In genomic region chr5:133240425-133241091, GRCh38 we compare ENCODE assay signal across 8 cellular contexts.
A peak's percentile ranks its signal among the peaks of the same experiment; 100 is the strongest.
DNase-seq lines count a peak whose midpoint lies in the region; ATAC-seq and TF ChIP-seq lines count a peak whose summit lies in the region.

No MANE protein-coding gene starts in this region.

- no peaks in the 10 kb centered on the region for H3K36me3 Mint-ChIP-seq in activated B cell treated with CpG ODN at 0.5 μM for 24 hours (ENCODE audit: low read depth)

- peak; percentile 70 for ATAC-seq in GM18909 (IDR thresholded peaks at IDR 0.05; ENCODE audit: poor library complexity, unreplicated experiment)
- ATAC-seq in activated B cell treated with CpG ODN at 0.5 μM for 24 hours (ENCODE audit: low read depth) = peak; percentile 31

- CTCF ChIA-PET in activated B cell treated with CpG ODN at 0.5 μM for 24 hours (lab: Charles Lee) = no interaction called here

- intact Hi-C loops in activated B cell treated with CpG ODN at 0.5 μM for 24 hours (cut with micrococcal nuclease) (no loop called here), esophagus squamous epithelium (cut with DNase I) (no loop called here)

- 25 to 46% methylated on average over 5 to 6 of the region's 9 CpGs for WGBS in esophagus squamous epithelium, 2 donors

- POLR2A ChIA-PET in activated B cell treated with CpG ODN at 0.5 μM for 24 hours (lab: Charles Lee) = no interaction called here

- H3K4me1 ChIP-seq in BE2C = peaks cover 23% of the 10 kb centered on the region
- H3K4me1 ChIP-seq in right atrium auricular region = peaks cover 0 to 4% of the 10 kb centered on the region in 2 donors
- H3K4me1 ChIP-seq in esophagus squamous epithelium = no peaks in the 10 kb centered on the region

- H3K27me3 Mint-ChIP-seq in activated B cell treated with CpG ODN at 0.5 μM for 24 hours = no peaks in the 10 kb centered on the region

- peak; percentile 77 for DNase-seq in BE2C
- peak; percentile 93 for DNase-seq in HPDE6-E6E7 (ENCODE audit: extremely low spot score)
- DNase-seq in activated B cell treated with CpG ODN at 0.5 μM for 24 hours = no peak
- DNase-seq in right atrium auricular region (ENCODE audit: low spot score) = peak; percentile 66
- DNase-seq in stimulated activated CD8-positive, alpha-beta memory T cell treated with anti-CD3 and anti-CD28 coated beads, Interleukin-7, amount 100 ng/mL, for 48 hours (ENCODE audit: extremely low read depth in 1 of 2, low read depth in 1 of 2) = peak; percentile 7 to 51
- no peak for DNase-seq in GF-D8 (lab: John Stamatoyannopoulos, UW)
- no peak for DNase-seq in esophagus squamous epithelium (lab: John Stamatoyannopoulos, UW)

- no peaks in the 10 kb centered on the region for H3K36me3 ChIP-seq in BE2C
- H3K36me3 ChIP-seq in right atrium auricular region = no peaks in the 10 kb centered on the region
- no peaks in the 10 kb centered on the region for H3K36me3 ChIP-seq in esophagus squamous epithelium

- H3K27ac ChIP-seq in right atrium auricular region = no peak overlapping the region
- H3K27ac ChIP-seq in esophagus squamous epithelium = no peak overlapping the region

- H3K9me3 ChIP-seq in BE2C = no peaks in the 10 kb centered on the region
- no peaks in the 10 kb centered on the region for H3K9me3 ChIP-seq in right atrium auricular region
- no peaks in the 10 kb centered on the region for H3K9me3 ChIP-seq in esophagus squamous epithelium

- H3K4me3 ChIP-seq in BE2C (ENCODE audit: low read depth, low read length) (no peak overlapping the region), right atrium auricular region (no peak overlapping the region), esophagus squamous epithelium (no peak overlapping the region)

- H3K9me3 Mint-ChIP-seq in activated B cell treated with CpG ODN at 0.5 μM for 24 hours = no peaks in the 10 kb centered on the region

- TF ChIP-seq CTCF in BE2C (IDR thresholded peaks at IDR 0.05; ENCODE audit: low read depth, low read length) (no peak), activated B cell treated with CpG ODN at 0.5 μM for 24 hours (IDR thresholded peaks at IDR 0.05) (no peak), right atrium auricular region (IDR thresholded peaks at IDR 0.05) (no peak), esophagus squamous epithelium (IDR thresholded peaks at IDR 0.05) (no peak)

- H3K4me1 Mint-ChIP-seq in activated B cell treated with CpG ODN at 0.5 μM for 24 hours = no peaks in the 10 kb centered on the region

- H3K27me3 ChIP-seq in BE2C (no peaks in the 10 kb centered on the region), right atrium auricular region (no peaks in the 10 kb centered on the region), esophagus squamous epithelium (no peaks in the 10 kb centered on the region)

- no peak for TF ChIP-seq POLR2A in esophagus squamous epithelium (IDR thresholded peaks at IDR 0.05)

- H3K27ac Mint-ChIP-seq in activated B cell treated with CpG ODN at 0.5 μM for 24 hours = no peak overlapping the region

- H3K4me3 Mint-ChIP-seq in activated B cell treated with CpG ODN at 0.5 μM for 24 hours = no peak overlapping the region

Comparison
In these comparisons a context has a peak if more than half of its experiments do, and no peak if none do; other contexts are left out.
1. DNase-seq: peak in BE2C (single experiment), HPDE6-E6E7 (single experiment), right atrium auricular region (single experiment) and stimulated activated CD8-positive, alpha-beta memory T cell treated with anti-CD3 and anti-CD28 coated beads, Interleukin-7, amount 100 ng/mL, for 48 hours (2 of 2); none in activated B cell treated with CpG ODN at 0.5 μM for 24 hours (single experiment), GF-D8 (single experiment) and esophagus squamous epithelium (single experiment).